1 cellular context compared by ENCODE assay signal in the genomic region with DNA sequence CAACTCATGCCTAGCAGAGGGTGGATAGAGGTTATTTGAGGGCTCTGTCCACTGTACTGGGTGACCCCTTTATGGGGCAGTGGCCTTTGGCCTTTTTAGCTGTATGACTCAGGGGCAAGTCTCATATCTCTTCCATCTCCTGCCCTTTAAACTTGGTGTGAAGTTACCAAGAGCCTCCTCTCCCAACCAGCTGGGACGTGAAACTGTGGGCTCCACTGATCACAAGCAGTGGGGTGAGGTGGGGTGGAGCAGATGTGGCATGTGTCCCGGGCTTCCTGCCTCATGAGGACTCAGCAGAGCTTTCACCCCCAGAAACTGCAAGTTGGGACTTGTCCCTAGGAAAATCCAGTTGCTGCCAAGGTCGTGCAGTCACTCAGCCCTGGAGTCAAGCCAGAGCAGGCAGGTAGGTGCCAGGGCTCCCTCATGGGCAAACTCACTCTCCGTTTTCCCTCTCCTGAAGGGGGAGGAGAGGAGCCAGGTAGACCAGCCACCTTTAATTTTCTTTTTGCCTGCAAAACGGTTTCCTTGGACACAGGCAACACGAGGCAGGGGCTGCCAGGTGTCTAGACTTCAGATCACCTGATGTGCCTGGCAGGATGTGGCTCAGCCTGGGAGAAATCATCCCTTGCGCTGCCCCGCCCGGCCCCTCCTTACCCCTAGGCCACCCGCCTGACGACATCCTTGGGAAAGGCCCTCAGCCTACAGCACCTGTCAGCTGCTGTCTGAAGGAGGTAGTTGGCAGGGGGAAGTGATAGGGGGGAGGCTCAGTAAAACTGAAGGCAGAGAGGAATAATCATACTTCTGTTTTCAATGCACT.
TF ChIP-seq lines count a peak whose summit lies in the region.

No MANE protein-coding gene starts in this region.

TF ChIP-seq in K562, 482 proteins besides CTCF, POLR2A, EP300 and RAD21:
- TF ChIP-seq ARID1B (IDR thresholded peaks at IDR 0.05), result peak; percentile 51; the same call in 1 of the 2 replicates
- peak; percentile 27 for TF ChIP-seq DACH1 (IDR thresholded peaks at IDR 0.05; ENCODE audit: partially characterized antibody)
- TF ChIP-seq, protein P1, sequence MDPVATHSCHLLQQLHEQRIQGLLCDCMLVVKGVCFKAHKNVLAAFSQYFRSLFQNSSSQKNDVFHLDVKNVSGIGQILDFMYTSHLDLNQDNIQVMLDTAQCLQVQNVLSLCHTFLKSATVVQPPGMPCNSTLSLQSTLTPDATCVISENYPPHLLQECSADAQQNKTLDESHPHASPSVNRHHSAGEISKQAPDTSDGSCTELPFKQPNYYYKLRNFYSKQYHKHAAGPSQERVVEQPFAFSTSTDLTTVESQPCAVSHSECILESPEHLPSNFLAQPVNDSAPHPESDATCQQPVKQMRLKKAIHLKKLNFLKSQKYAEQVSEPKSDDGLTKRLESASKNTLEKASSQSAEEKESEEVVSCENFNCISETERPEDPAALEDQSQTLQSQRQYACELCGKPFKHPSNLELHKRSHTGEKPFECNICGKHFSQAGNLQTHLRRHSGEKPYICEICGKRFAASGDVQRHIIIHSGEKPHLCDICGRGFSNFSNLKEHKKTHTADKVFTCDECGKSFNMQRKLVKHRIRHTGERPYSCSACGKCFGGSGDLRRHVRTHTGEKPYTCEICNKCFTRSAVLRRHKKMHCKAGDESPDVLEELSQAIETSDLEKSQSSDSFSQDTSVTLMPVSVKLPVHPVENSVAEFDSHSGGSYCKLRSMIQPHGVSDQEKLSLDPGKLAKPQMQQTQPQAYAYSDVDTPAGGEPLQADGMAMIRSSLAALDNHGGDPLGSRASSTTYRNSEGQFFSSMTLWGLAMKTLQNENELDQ (CRISPR knock-in tag; IDR thresholded peaks at IDR 0.05; ENCODE audit: borderline replicate concordance), result peak; percentile 28; the same call in 1 of the 2 replicates
- TF ChIP-seq ZBTB7A (IDR thresholded peaks at IDR 0.05; ENCODE audit: borderline replicate concordance, control insufficient read depth, low read depth, low read length), result peak; percentile 17; the same call in 1 of the 2 replicates
- 0 out of 2 replicates have a peak, but pooled peaks have one; percentile 41 for TF ChIP-seq SMARCE1 (IDR thresholded peaks at IDR 0.05)
- TF ChIP-seq MYNN (IDR thresholded peaks at IDR 0.05), result no peak
- TF ChIP-seq MYNN (CRISPR knock-in tag; IDR thresholded peaks at IDR 0.05), result no peak
- TF ChIP-seq FOS (IDR thresholded peaks at IDR 0.05; ENCODE audit: extremely low read depth, insufficient read length), result peak; percentile 19
- 0 out of 2 replicates have a peak, but pooled peaks have one; percentile 24 for TF ChIP-seq ZNF143 (CRISPR knock-in tag; IDR thresholded peaks at IDR 0.05)
- peak; percentile 67 for TF ChIP-seq ATF3 (IDR thresholded peaks at IDR 0.05)
- no peak for TF ChIP-seq ATF3 (CRISPR knock-in tag; conservative IDR thresholded peaks at IDR 0.05)
- 0 out of 2 replicates have a peak, but pooled peaks have one; percentile 50 for TF ChIP-seq ARID4B (CRISPR knock-in tag; IDR thresholded peaks at IDR 0.05)
- peak; percentile 71 for TF ChIP-seq NR2C1 (IDR thresholded peaks at IDR 0.05)
- peak; percentile 90 for TF ChIP-seq NR2C1 (tag; IDR thresholded peaks at IDR 0.05)
- TF ChIP-seq, protein P2, sequence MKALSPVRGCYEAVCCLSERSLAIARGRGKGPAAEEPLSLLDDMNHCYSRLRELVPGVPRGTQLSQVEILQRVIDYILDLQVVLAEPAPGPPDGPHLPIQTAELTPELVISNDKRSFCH (CRISPR knock-in tag; IDR thresholded peaks at IDR 0.05), result no peak
- TF ChIP-seq, protein P2 (tag; IDR thresholded peaks at IDR 0.05), result peak; percentile 66; the same call in 1 of the 2 replicates
- peak; percentile 76 for TF ChIP-seq GATA2 (CRISPR knock-in tag; IDR thresholded peaks at IDR 0.05)
- peak; percentile 2; the same call in 1 of the 2 replicates for TF ChIP-seq NFE2 (IDR thresholded peaks at IDR 0.05; ENCODE audit: low read depth)
- TF ChIP-seq JUND (IDR thresholded peaks at IDR 0.05; ENCODE audit: borderline replicate concordance, low read depth, low read length), result peak; percentile 81
- peak; percentile 55; the same call in 1 of the 3 replicates for TF ChIP-seq JUND (tag; IDR thresholded peaks at IDR 0.05; ENCODE audit: borderline replicate concordance, low read depth, low read length)
- peak; percentile 35; the same call in 1 of the 2 replicates for TF ChIP-seq NFIC (IDR thresholded peaks at IDR 0.05)
- TF ChIP-seq RFX7 (CRISPR knock-in tag; IDR thresholded peaks at IDR 0.05), result no peak
- 0 out of 2 replicates have a peak, but pooled peaks have one; percentile 7 for TF ChIP-seq CEBPG (CRISPR knock-in tag; IDR thresholded peaks at IDR 0.05)
- TF ChIP-seq CEBPG (tag; conservative IDR thresholded peaks at IDR 0.05 in 1 of 2, IDR thresholded peaks at IDR 0.05 in 1 of 2), result no peak
- no peak for TF ChIP-seq CBX2 (IDR thresholded peaks at IDR 0.05; ENCODE audit: insufficient read depth, low read length, poor library complexity, severe bottlenecking)
- TF ChIP-seq CAMTA2 (CRISPR knock-in tag; conservative IDR thresholded peaks at IDR 0.05), result no peak
- no peak for TF ChIP-seq FOXK2 (conservative IDR thresholded peaks at IDR 0.05 in 1 of 2, IDR thresholded peaks at IDR 0.05 in 1 of 2; ENCODE audit: low read depth in 2 of 2)
- no peak for TF ChIP-seq U2AF1 (optimal IDR thresholded peaks at IDR 0.05; ENCODE audit: low read depth, low read length)
- no peak for TF ChIP-seq NR2C2 (CRISPR knock-in tag; IDR thresholded peaks at IDR 0.05)
- peak; percentile 90 for TF ChIP-seq NR2C2 (tag; IDR thresholded peaks at IDR 0.05)
- TF ChIP-seq CREB1 (IDR thresholded peaks at IDR 0.05), result no peak
- 0 out of 2 replicates have a peak, but pooled peaks have one; percentile 12 for TF ChIP-seq CREB1 (CRISPR knock-in tag; IDR thresholded peaks at IDR 0.05)
- no peak for TF ChIP-seq FOXM1 (IDR thresholded peaks at IDR 0.05; ENCODE audit: low read depth)
- TF ChIP-seq FOXM1 (CRISPR knock-in tag; IDR thresholded peaks at IDR 0.05; ENCODE audit: low read depth), result no peak
- TF ChIP-seq MAZ (CRISPR knock-in tag; conservative IDR thresholded peaks at IDR 0.05 in 1 of 2, IDR thresholded peaks at IDR 0.05 in 1 of 2), result 0 out of 4 replicates have a peak, but pooled peaks of 1 of the 2 experiments have one; percentile 22
- no peak for TF ChIP-seq FUS (optimal IDR thresholded peaks at IDR 0.05; ENCODE audit: low read depth, low read length)
- 0 out of 2 replicates have a peak, but pooled peaks have one; percentile 11 for TF ChIP-seq VEZF1 (CRISPR knock-in tag; IDR thresholded peaks at IDR 0.05)
- TF ChIP-seq SMARCA4 (IDR thresholded peaks at IDR 0.05), result 0 out of 2 replicates have a peak, but pooled peaks have one; percentile 23
- no peak for TF ChIP-seq ZNF586 (CRISPR knock-in tag; conservative IDR thresholded peaks at IDR 0.05)
- TF ChIP-seq HEY1 (CRISPR knock-in tag; IDR thresholded peaks at IDR 0.05; ENCODE audit: borderline replicate concordance), result 0 out of 2 replicates have a peak, but pooled peaks have one; percentile 41
- TF ChIP-seq HMBOX1 (IDR thresholded peaks at IDR 0.05), result 0 out of 2 replicates have a peak, but pooled peaks have one; percentile 5
- TF ChIP-seq DPF2 (IDR thresholded peaks at IDR 0.05), result peak; percentile 49; the same call in 1 of the 2 replicates
- TF ChIP-seq, protein P3, sequence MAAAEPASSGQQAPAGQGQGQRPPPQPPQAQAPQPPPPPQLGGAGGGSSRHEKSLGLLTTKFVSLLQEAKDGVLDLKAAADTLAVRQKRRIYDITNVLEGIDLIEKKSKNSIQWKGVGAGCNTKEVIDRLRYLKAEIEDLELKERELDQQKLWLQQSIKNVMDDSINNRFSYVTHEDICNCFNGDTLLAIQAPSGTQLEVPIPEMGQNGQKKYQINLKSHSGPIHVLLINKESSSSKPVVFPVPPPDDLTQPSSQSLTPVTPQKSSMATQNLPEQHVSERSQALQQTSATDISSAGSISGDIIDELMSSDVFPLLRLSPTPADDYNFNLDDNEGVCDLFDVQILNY (CRISPR knock-in tag; IDR thresholded peaks at IDR 0.05), result 0 out of 2 replicates have a peak, but pooled peaks have one; percentile 21
- TF ChIP-seq FOSL1 (tag; conservative IDR thresholded peaks at IDR 0.05), result peak; percentile 86
- TF ChIP-seq TFAP4 (CRISPR knock-in tag; IDR thresholded peaks at IDR 0.05; ENCODE audit: borderline replicate concordance), result peak; percentile 84
